10 cellular contexts compared by ENCODE assay signal in the genomic region with DNA sequence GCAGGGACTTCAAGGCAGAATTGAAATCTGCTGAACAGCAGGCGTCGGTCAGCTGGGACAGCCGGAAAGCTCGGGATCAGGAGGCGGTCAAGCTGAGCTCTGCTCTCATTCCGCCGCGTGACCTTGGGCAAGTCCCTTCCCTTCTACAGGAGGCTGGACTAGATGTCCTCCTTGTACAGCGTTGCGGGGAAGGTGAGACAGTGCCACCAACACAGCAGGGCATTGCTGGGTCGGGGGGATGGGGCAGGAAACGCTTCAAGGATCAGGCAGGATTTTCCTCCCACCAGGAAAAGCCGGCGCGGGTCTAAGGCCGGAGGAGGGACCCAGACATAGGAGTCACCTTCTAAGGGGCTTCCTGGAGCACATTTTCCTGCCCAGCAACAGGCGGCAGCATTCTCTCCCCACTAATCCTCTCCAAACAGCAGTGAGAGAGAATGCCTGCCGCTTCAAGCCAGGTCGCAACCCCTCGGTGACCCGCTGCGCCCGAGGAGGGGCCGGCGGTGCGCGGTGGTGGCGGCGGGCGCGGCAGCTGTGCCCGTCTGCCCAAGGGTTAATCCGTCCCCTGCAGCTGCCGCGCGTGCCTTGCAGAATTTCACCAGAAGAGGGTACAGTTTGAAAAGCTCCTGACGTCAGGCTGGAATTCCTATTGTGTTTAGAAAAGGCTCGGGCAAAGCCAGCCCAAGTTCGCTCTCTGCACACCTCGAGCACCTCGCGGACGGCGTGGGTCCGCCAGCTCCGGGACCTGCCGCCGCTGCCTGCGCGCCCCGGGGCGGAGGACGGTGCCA. TPM values are rescaled to one million over a fixed set of nuclear protein-coding genes. Genes with fewer than 3 reads are reported as not detected.
DNase-seq lines count a peak whose midpoint lies in the region; ATAC-seq, FAIRE-seq and TF ChIP-seq lines count a peak whose summit lies in the region.
"Had no signal": no experiment of that assay in that cellular context is flagged by ENCODE, and none has a peak within 500 bp of the region (broad histone marks: within the 10 kb centered on the region; RNA-seq: fewer than 3 reads in every experiment).

A gene with protein sequence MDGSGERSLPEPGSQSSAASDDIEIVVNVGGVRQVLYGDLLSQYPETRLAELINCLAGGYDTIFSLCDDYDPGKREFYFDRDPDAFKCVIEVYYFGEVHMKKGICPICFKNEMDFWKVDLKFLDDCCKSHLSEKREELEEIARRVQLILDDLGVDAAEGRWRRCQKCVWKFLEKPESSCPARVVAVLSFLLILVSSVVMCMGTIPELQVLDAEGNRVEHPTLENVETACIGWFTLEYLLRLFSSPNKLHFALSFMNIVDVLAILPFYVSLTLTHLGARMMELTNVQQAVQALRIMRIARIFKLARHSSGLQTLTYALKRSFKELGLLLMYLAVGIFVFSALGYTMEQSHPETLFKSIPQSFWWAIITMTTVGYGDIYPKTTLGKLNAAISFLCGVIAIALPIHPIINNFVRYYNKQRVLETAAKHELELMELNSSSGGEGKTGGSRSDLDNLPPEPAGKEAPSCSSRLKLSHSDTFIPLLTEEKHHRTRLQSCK (plus strand): TSS at position 644 of the 785 bp plus-strand sequence. CDS start 493 bp downstream, outside the sequence.

- H3K79me2 ChIP-seq in HepG2 (ENCODE audit: insufficient read depth, low read length): no peaks in the 10 kb centered on the region

- POLR2A ChIA-PET in HepG2 (lab: Yijun Ruan, JAX): no interaction called here

- peak within 1 kb of the TSS; percentile 29 for H3K27ac ChIP-seq in cingulate gyrus (ENCODE audit: low read depth, low read length)
- H3K27ac ChIP-seq in HepG2 (ENCODE audit: extremely low read length, insufficient read depth, low read length): no peak within 1 kb of the TSS
- H3K27ac ChIP-seq: C4-2B had no signal

- DNase-seq in NCI-H1092 treated with DMSO at 0.1 percent for 48 hours (lab: John Stamatoyannopoulos, UW): peak; percentile 49
- no peak for DNase-seq in NCI-H1092 (lab: John Stamatoyannopoulos, UW)
- DNase-seq in NCI-H510A treated with DMSO at 0.1 percent for 48 hours (lab: John Stamatoyannopoulos, UW): peak; percentile 64
- DNase-seq in HepG2 (ENCODE audit: low spot score): peak; percentile 68
- no peak for DNase-seq in medulla oblongata (ENCODE audit: extremely low spot score)

- 2% methylated on average over 30 of the region's 53 CpGs for WGBS in HepG2 (ENCODE audit: low lambda C conversion rate)

- TF ChIP-seq EP300 in HepG2 (IDR thresholded peaks at IDR 0.05; ENCODE audit: low read depth in 2 of 2, low read length in 2 of 2) (no peak), HepG2 (CRISPR knock-in tag; IDR thresholded peaks at IDR 0.05; ENCODE audit: borderline replicate concordance) (no peak)

- H4K20me1 ChIP-seq in HepG2 (ENCODE audit: insufficient read depth, low read length): no peaks in the 10 kb centered on the region; the same call in 1 of the 2 replicates

- peak within 1 kb of the TSS; percentile 80 for H3K4me2 ChIP-seq in HepG2 (ENCODE audit: low read depth, low read length)

- peaks cover 9% of the 10 kb centered on the region for H3K4me1 ChIP-seq in HepG2 (ENCODE audit: insufficient read depth, low read length)

- H3K9ac ChIP-seq in HepG2 (ENCODE audit: insufficient read depth, low read depth, low read length): no peak within 1 kb of the TSS

- CTCF ChIA-PET in HepG2 (lab: Yijun Ruan, JAX; ENCODE audit: low intra/inter-chr PET ratio, low total read pairs): interaction anchor here (1.1 kb wide), 1 partner anchor 117 kb away, joined by 3 read pairs; no protein-coding TSS in a partner anchor

- no TSS peak for BruUV-seq in HepG2 (replicated peaks; lab: Mats Ljungman, UMichigan)

- H3K4me3 ChIP-seq in HepG2 (replicated peaks in 1 of 3; ENCODE audit: insufficient read depth in 1 of 3, low read depth in 2 of 3, low read length in 3 of 3): peak within 1 kb of the TSS; percentile 27 to 59 (median 39); a peak in 4 of 6 replicates

- peak; percentile 32; the same call in 1 of the 2 replicates for TF ChIP-seq RAD21 in HepG2 (CRISPR knock-in tag; IDR thresholded peaks at IDR 0.05)

- no peak for TF ChIP-seq POLR2A in HepG2 (IDR thresholded peaks at IDR 0.05; ENCODE audit: insufficient read depth in 1 of 2, low read depth in 2 of 2, low read length in 2 of 2)

- FAIRE-seq in HepG2 (lab: Jason Lieb, UNC): no peak
- FAIRE-seq: TTC549 had no signal

- H3K27me3 ChIP-seq in HepG2 (ENCODE audit: control insufficient read depth in 1 of 2, insufficient read depth in 2 of 2, low read length in 2 of 2): peaks cover 10 to 72% of the 10 kb centered on the region in 2 experiments

- no peaks in the 10 kb centered on the region for H3K36me3 ChIP-seq in HepG2 (replicated peaks in 1 of 2; ENCODE audit: control insufficient read depth in 1 of 2, insufficient read depth in 2 of 2, low read length in 2 of 2)

- intact Hi-C loops in HepG2 (cut with micrococcal nuclease; ENCODE audit: unreplicated experiment): loop anchor here (5.0 to 10.0 kb wide), 2 partner anchors 116 to 213 kb away; no protein-coding TSS in a partner anchor

- no peaks in the 10 kb centered on the region for H3K9me3 ChIP-seq in HepG2 (ENCODE audit: low read length)

- ATAC-seq in HepG2: peak; percentile 59
- ATAC-seq in HG02840 (IDR thresholded peaks at IDR 0.05; ENCODE audit: low FRiP score, unreplicated experiment): no peak
- no peak for ATAC-seq in HG03457 (IDR thresholded peaks at IDR 0.05; ENCODE audit: unreplicated experiment)

- in situ Hi-C loops in HepG2 (cut with HindIII; ENCODE audit: extremely low pct_ligation_motif_present, low pct_unique_long_range_greater_than_20kb): no loop called here

- no peak within 1 kb of the TSS for H2AFZ ChIP-seq in HepG2 (ENCODE audit: low read length)

- no peak; the same call in none of the 2 replicates for TF ChIP-seq CTCF in HepG2 (CRISPR knock-in tag; IDR thresholded peaks at IDR 0.05)

TF ChIP-seq in HepG2, 621 proteins besides CTCF, POLR2A, EP300 and RAD21 (continues in another document):
- TF ChIP-seq BCL6 (CRISPR knock-in tag; IDR thresholded peaks at IDR 0.05): peak; percentile 6; the same call in 1 of the 2 replicates
- peak; percentile 82 for TF ChIP-seq RFXAP (CRISPR knock-in tag; IDR thresholded peaks at IDR 0.05; ENCODE audit: borderline replicate concordance)
- peak; percentile 88 for TF ChIP-seq EZH2 (conservative IDR thresholded peaks at IDR 0.05; ENCODE audit: low read depth, low read length)
- TF ChIP-seq XRCC5 (optimal IDR thresholded peaks at IDR 0.05; ENCODE audit: low read length): peak; percentile 48
- peak; percentile 35; the same call in 1 of the 2 replicates for TF ChIP-seq CBFB (CRISPR knock-in tag; IDR thresholded peaks at IDR 0.05)
- no peak for TF ChIP-seq SUZ12 (IDR thresholded peaks at IDR 0.05; ENCODE audit: low read depth, low read length)
- TF ChIP-seq, protein P1, sequence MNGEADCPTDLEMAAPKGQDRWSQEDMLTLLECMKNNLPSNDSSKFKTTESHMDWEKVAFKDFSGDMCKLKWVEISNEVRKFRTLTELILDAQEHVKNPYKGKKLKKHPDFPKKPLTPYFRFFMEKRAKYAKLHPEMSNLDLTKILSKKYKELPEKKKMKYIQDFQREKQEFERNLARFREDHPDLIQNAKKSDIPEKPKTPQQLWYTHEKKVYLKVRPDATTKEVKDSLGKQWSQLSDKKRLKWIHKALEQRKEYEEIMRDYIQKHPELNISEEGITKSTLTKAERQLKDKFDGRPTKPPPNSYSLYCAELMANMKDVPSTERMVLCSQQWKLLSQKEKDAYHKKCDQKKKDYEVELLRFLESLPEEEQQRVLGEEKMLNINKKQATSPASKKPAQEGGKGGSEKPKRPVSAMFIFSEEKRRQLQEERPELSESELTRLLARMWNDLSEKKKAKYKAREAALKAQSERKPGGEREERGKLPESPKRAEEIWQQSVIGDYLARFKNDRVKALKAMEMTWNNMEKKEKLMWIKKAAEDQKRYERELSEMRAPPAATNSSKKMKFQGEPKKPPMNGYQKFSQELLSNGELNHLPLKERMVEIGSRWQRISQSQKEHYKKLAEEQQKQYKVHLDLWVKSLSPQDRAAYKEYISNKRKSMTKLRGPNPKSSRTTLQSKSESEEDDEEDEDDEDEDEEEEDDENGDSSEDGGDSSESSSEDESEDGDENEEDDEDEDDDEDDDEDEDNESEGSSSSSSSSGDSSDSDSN (CRISPR knock-in tag; IDR thresholded peaks at IDR 0.05): peak; percentile 21
- no peak for TF ChIP-seq NCOA5 (CRISPR knock-in tag; IDR thresholded peaks at IDR 0.05)

RNA-seq across cellular contexts. Expression of the gene that starts here (rescaled TPM):
- 0.09 and 0.15 TPM in 2 replicates for total RNA-seq in HepG2 (2016; rRNA removed; fragmentation: Illumina TruSeq; extraction: Trizol)
- total RNA-seq in HepG2 (2016; cell fraction: cytosol; rRNA removed; fragmentation: Illumina TruSeq; extraction: Trizol; ENCODE audit: low read depth): not detected in 2 replicates
- 0.24 TPM in 1 of 2 replicates, not detected in the other for total RNA-seq in HepG2 (2016; cell fraction: insoluble cytoplasmic fraction; rRNA removed; fragmentation: Illumina TruSeq; extraction: Trizol)
- total RNA-seq in HepG2 (2016; cell fraction: membrane; rRNA removed; fragmentation: Illumina TruSeq; extraction: Trizol): 0.09 and 0.17 TPM in 2 replicates
- 0.22 TPM in 1 of 2 replicates, not detected in the other for total RNA-seq in HepG2 (2016; cell fraction: nucleus; rRNA removed; fragmentation: Illumina TruSeq; extraction: Trizol)
- 0.12 and 0.17 TPM in 2 replicates for polyA plus RNA-seq in HepG2 (2011; rRNA removed)
- polyA plus RNA-seq in HepG2 (2011; cell fraction: cytosol; rRNA removed): 0.09 and 0.19 TPM in 2 replicates
- 0.14 and 0.16 TPM in 2 replicates for polyA plus RNA-seq in HepG2 (2011; cell fraction: nucleus; rRNA removed)
- 0.05 TPM in 1 of 2 replicates, not detected in the other for polyA plus RNA-seq in HepG2 (2012)
- 0.07 and 0.10 TPM in 2 replicates for polyA plus RNA-seq in HepG2 (2016; cell fraction: cytosol; fragmentation: Illumina TruSeq; extraction: Trizol; ENCODE audit: low read depth)
- polyA plus RNA-seq in HepG2 (2016; cell fraction: insoluble cytoplasmic fraction; fragmentation: Illumina TruSeq; extraction: Trizol; ENCODE audit: low read depth): 0.13 TPM in 2 replicates
- 0.15 and 0.18 TPM in 2 replicates for polyA plus RNA-seq in HepG2 (2016; cell fraction: membrane; fragmentation: Illumina TruSeq; extraction: Trizol; ENCODE audit: low read depth)
- polyA plus RNA-seq in HepG2 (2016; cell fraction: nucleus; fragmentation: Illumina TruSeq; extraction: Trizol; ENCODE audit: insufficient read depth, low read depth): 0.33 and 0.39 TPM in 2 replicates
- polyA minus RNA-seq in HepG2 (2011; rRNA and poly(A)+ RNA removed; ENCODE audit: low replicate concordance): 0.18 TPM in 1 of 2 replicates, not detected in the other
- 0.26 TPM in 1 of 2 replicates, not detected in the other for polyA minus RNA-seq in HepG2 (2011; cell fraction: cytosol; rRNA and poly(A)+ RNA removed)
- polyA minus RNA-seq in HepG2 (2011; cell fraction: nucleus; rRNA and poly(A)+ RNA removed): not detected in 2 replicates

Comparison
In these comparisons a context has a peak if more than half of its experiments do, and no peak if none do; other contexts are left out.
1. DNase-seq: peak in NCI-H1092 treated with DMSO at 0.1 percent for 48 hours (single experiment) and NCI-H510A treated with DMSO at 0.1 percent for 48 hours (single experiment); none in NCI-H1092 (single experiment) and medulla oblongata (single experiment).
2. Peak in DNase-seq, ATAC-seq, H3K4me3 ChIP-seq and H3K4me2 ChIP-seq in HepG2; RNA of the gene not detected or under 1 TPM.